ENCODE assay signal across 1 cellular context in the genomic region with DNA sequence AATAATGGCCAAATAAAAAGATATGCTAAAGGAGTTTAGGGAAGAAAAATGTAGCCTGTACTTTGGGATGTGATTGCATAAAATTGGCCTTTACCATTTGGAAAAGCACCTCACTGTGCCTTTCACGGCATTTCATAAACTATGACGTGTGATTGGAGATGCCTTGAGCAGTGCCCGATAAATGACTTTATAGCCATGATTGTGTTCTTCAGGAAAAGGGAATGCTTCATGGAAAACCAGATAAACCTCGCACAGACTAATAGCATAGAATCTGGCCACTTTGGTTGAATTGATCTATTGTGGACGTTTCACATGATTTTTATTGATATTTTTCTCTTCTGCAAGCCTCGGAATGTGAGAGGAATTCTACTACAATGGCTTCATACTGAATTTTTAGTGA.
TF ChIP-seq lines count a peak whose summit lies in the region.

No MANE protein-coding gene starts in this region.

TF ChIP-seq in neural cell, 6 proteins besides CTCF, POLR2A, EP300 and RAD21:
- TF ChIP-seq REST (IDR thresholded peaks at IDR 0.05; ENCODE audit: borderline replicate concordance): peak; percentile 62
- no peak for TF ChIP-seq EZH2 (IDR thresholded peaks at IDR 0.05; ENCODE audit: borderline replicate concordance, insufficient read depth, low read length, poor library complexity, severe bottlenecking)
